ENCODE assay signal across 1 cellular context in the genomic region with DNA sequence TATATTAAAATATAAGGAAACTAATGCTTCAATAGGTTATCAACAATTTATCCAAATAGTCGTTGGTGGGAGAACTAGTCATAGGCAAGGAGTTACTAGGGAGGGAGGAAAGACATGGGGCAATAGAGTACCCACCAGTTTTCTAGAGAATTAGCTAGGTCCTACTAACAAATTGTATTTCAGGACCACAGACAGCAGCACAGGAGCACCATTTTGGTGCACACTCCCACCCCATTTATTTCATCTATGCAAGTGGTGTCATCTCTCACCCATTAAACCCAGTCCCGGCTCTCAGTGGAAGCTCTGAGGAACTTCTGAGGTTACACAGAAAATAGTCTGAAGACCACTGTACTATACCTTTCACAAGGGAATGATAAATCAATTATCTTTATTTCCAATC.
TF ChIP-seq lines count a peak whose summit lies in the region.

No MANE protein-coding gene starts in this region.

TF ChIP-seq in GM12878, 131 proteins besides CTCF, POLR2A, EP300 and RAD21 (continued from another document):
- TF ChIP-seq, protein P1, sequence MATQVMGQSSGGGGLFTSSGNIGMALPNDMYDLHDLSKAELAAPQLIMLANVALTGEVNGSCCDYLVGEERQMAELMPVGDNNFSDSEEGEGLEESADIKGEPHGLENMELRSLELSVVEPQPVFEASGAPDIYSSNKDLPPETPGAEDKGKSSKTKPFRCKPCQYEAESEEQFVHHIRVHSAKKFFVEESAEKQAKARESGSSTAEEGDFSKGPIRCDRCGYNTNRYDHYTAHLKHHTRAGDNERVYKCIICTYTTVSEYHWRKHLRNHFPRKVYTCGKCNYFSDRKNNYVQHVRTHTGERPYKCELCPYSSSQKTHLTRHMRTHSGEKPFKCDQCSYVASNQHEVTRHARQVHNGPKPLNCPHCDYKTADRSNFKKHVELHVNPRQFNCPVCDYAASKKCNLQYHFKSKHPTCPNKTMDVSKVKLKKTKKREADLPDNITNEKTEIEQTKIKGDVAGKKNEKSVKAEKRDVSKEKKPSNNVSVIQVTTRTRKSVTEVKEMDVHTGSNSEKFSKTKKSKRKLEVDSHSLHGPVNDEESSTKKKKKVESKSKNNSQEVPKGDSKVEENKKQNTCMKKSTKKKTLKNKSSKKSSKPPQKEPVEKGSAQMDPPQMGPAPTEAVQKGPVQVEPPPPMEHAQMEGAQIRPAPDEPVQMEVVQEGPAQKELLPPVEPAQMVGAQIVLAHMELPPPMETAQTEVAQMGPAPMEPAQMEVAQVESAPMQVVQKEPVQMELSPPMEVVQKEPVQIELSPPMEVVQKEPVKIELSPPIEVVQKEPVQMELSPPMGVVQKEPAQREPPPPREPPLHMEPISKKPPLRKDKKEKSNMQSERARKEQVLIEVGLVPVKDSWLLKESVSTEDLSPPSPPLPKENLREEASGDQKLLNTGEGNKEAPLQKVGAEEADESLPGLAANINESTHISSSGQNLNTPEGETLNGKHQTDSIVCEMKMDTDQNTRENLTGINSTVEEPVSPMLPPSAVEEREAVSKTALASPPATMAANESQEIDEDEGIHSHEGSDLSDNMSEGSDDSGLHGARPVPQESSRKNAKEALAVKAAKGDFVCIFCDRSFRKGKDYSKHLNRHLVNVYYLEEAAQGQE (IDR thresholded peaks at IDR 0.05; ENCODE audit: low read depth, low read length) = peak; percentile 81
- TF ChIP-seq YY1 (IDR thresholded peaks at IDR 0.05; ENCODE audit: low read depth, low read length) (peak; percentile 62; the same call in 1 of the 2 replicates), GABPA (IDR thresholded peaks at IDR 0.05; ENCODE audit: low read depth) (no peak)
